1 cellular context compared by ENCODE assay signal in the genomic region with DNA sequence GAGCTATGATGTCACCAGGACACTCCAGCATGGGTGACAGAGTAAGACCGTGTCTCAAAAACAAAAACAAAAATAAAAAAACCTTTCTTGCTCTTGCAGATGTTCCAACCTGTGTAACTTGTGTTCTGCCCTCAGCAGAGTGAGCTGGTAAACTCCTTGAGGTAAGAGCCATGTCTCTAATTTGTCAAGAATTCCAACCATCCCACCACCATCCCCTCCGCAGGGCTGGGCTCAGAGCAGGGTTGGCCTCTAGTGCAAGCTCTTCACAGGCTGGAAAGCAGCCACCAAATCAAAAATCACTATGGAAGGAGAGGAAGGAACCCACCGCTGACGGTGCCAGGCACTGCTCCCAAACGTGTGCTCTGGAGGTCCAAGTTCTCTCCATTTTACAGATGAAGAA.
TF ChIP-seq lines count a peak whose summit lies in the region.

No MANE protein-coding gene starts in this region.

TF ChIP-seq in HepG2, 621 proteins besides CTCF, POLR2A, EP300 and RAD21:
- TF ChIP-seq, protein P1, sequence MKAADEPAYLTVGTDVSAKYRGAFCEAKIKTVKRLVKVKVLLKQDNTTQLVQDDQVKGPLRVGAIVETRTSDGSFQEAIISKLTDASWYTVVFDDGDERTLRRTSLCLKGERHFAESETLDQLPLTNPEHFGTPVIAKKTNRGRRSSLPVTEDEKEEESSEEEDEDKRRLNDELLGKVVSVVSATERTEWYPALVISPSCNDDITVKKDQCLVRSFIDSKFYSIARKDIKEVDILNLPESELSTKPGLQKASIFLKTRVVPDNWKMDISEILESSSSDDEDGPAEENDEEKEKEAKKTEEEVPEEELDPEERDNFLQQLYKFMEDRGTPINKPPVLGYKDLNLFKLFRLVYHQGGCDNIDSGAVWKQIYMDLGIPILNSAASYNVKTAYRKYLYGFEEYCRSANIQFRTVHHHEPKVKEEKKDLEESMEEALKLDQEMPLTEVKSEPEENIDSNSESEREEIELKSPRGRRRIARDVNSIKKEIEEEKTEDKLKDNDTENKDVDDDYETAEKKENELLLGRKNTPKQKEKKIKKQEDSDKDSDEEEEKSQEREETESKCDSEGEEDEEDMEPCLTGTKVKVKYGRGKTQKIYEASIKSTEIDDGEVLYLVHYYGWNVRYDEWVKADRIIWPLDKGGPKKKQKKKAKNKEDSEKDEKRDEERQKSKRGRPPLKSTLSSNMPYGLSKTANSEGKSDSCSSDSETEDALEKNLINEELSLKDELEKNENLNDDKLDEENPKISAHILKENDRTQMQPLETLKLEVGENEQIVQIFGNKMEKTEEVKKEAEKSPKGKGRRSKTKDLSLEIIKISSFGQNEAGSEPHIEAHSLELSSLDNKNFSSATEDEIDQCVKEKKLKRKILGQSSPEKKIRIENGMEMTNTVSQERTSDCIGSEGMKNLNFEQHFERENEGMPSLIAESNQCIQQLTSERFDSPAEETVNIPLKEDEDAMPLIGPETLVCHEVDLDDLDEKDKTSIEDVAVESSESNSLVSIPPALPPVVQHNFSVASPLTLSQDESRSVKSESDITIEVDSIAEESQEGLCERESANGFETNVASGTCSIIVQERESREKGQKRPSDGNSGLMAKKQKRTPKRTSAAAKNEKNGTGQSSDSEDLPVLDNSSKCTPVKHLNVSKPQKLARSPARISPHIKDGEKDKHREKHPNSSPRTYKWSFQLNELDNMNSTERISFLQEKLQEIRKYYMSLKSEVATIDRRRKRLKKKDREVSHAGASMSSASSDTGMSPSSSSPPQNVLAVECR (CRISPR knock-in tag; IDR thresholded peaks at IDR 0.05; ENCODE audit: borderline replicate concordance): no peak
- no peak for TF ChIP-seq ATM (IDR thresholded peaks at IDR 0.05; ENCODE audit: borderline replicate concordance)
- TF ChIP-seq ZNF468 (CRISPR knock-in tag; IDR thresholded peaks at IDR 0.05): no peak
- TF ChIP-seq RARG (CRISPR knock-in tag; IDR thresholded peaks at IDR 0.05; ENCODE audit: low read depth): no peak
- TF ChIP-seq ATF7 (IDR thresholded peaks at IDR 0.05): 0 out of 2 replicates have a peak, but pooled peaks have one; percentile 16
- TF ChIP-seq ATF7 (CRISPR knock-in tag; IDR thresholded peaks at IDR 0.05): no peak
